1 cellular context compared by ENCODE assay signal in genomic region chr12:76219806-76220205, GRCh38.
TF ChIP-seq lines count a peak whose summit lies in the region.

No MANE protein-coding gene starts in this region.

TF ChIP-seq in SK-N-SH, 30 proteins besides CTCF, POLR2A, EP300 and RAD21 (continued from another document):
- TF ChIP-seq, protein P1, sequence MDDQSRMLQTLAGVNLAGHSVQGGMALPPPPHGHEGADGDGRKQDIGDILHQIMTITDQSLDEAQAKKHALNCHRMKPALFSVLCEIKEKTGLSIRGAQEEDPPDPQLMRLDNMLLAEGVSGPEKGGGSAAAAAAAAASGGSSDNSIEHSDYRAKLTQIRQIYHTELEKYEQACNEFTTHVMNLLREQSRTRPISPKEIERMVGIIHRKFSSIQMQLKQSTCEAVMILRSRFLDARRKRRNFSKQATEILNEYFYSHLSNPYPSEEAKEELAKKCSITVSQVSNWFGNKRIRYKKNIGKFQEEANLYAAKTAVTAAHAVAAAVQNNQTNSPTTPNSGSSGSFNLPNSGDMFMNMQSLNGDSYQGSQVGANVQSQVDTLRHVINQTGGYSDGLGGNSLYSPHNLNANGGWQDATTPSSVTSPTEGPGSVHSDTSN (IDR thresholded peaks at IDR 0.05), result no peak
- TF ChIP-seq MXI1 (IDR thresholded peaks at IDR 0.05; ENCODE audit: low read depth, low read length) (no peak), TEAD4 (IDR thresholded peaks at IDR 0.05; ENCODE audit: borderline replicate concordance, insufficient read depth) (no peak), MAX (IDR thresholded peaks at IDR 0.05; ENCODE audit: low read depth) (no peak), CHD2 (IDR thresholded peaks at IDR 0.05; ENCODE audit: low read length, partially characterized antibody) (no peak), TAF1 (IDR thresholded peaks at IDR 0.05; ENCODE audit: borderline replicate concordance, low read depth, low read length) (no peak)
